ENCODE assay signal across 8 cellular contexts in the genomic region with DNA sequence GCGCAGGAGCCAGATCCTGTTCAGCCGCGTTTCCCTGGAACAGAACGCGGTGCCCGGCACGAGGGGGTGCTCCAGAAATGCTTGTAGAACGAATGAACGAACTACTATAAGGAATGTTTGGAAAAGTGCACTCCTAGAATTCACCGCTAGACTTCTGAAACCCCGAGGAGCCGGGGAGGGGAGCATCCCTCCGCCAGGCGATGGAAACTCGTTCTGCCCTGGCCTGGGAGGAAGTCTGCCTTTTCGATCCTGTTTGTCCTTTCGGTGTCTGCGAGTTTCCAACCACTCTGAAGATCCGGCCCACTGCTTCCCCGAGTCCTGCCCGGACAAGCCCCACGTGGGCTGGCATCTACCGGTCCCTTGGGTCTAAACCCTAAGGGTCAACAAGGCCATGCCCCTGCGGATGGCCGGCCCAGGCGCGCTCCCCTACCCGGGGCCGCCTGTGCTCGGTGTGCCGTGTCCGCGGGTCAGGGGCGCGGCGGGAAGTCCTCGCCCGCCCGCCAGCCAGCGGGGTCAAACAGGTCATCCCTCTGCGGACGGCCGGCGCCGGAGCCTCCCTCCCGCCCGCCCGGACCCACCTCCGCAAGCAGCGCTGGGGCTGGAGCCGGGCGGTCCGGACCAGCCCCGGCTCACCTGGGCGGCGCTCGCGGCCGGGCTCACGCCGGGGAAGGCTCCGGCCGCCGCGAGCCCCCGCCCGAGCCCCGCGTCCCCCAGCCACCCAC. TPM values are rescaled to one million over a fixed set of nuclear protein-coding genes. Genes with fewer than 3 reads are reported as not detected.
DNase-seq lines count a peak whose midpoint lies in the region; ATAC-seq and TF ChIP-seq lines count a peak whose summit lies in the region.

No MANE protein-coding gene starts in this region.

- H3K9me3 ChIP-seq in right atrium auricular region = no peaks in the 10 kb centered on the region

- no peak for ATAC-seq in activated T-helper 17 cell treated with anti-CD3 and anti-CD28 coated beads, Interleukin-2, amount 50 U/mL, for 72 hours (replicated peaks)
- ATAC-seq in GM19023 (IDR thresholded peaks at IDR 0.05; ENCODE audit: unreplicated experiment) (no peak), HG03460 (IDR thresholded peaks at IDR 0.05; ENCODE audit: unreplicated experiment) (no peak), HG02938 (IDR thresholded peaks at IDR 0.05; ENCODE audit: unreplicated experiment) (no peak)

- peaks cover 83% of the 10 kb centered on the region for H3K27me3 Mint-ChIP-seq in activated naive CD4-positive, alpha-beta T cell treated with anti-CD3 and anti-CD28 coated beads, Interleukin-2, amount 10 ng/mL, durations not matched to agents 7 days and 5 days
- peaks cover 53% of the 10 kb centered on the region for H3K27me3 Mint-ChIP-seq in activated T-helper 17 cell treated with anti-CD3 and anti-CD28 coated beads, Interleukin-2, amount 50 U/mL, for 72 hours

- no peak overlapping the region for H3K27ac Mint-ChIP-seq in activated naive CD4-positive, alpha-beta T cell treated with anti-CD3 and anti-CD28 coated beads, Interleukin-2, amount 10 ng/mL, durations not matched to agents 7 days and 5 days
- H3K27ac Mint-ChIP-seq in activated T-helper 17 cell treated with anti-CD3 and anti-CD28 coated beads, Interleukin-2, amount 50 U/mL, for 72 hours = no peak overlapping the region

- H3K36me3 Mint-ChIP-seq in activated naive CD4-positive, alpha-beta T cell treated with anti-CD3 and anti-CD28 coated beads, Interleukin-2, amount 10 ng/mL, durations not matched to agents 7 days and 5 days = peaks cover 8% of the 10 kb centered on the region
- H3K36me3 Mint-ChIP-seq in activated T-helper 17 cell treated with anti-CD3 and anti-CD28 coated beads, Interleukin-2, amount 50 U/mL, for 72 hours (ENCODE audit: low read depth) = no peaks in the 10 kb centered on the region

- peaks cover 0 to 32% of the 10 kb centered on the region in 2 donors for H3K4me1 ChIP-seq in right atrium auricular region

- no peak for DNase-seq in activated naive CD4-positive, alpha-beta T cell treated with anti-CD3 and anti-CD28 coated beads, Interleukin-2, amount 10 ng/mL, durations not matched to agents 7 days and 5 days
- no peak for DNase-seq in activated naive CD4-positive, alpha-beta T cell treated with anti-CD3 and anti-CD28 coated beads, Interleukin-2, amount 50 U/mL, for 16 hours
- DNase-seq in right atrium auricular region (ENCODE audit: low spot score) = peak; percentile 66
- DNase-seq in retina = peak; percentile 74

- CTCF ChIA-PET in activated naive CD4-positive, alpha-beta T cell treated with anti-CD3 and anti-CD28 coated beads, Interleukin-2, amount 10 ng/mL, durations not matched to agents 7 days and 5 days (lab: Charles Lee) = no interaction called here

- H3K9me3 Mint-ChIP-seq in activated naive CD4-positive, alpha-beta T cell treated with anti-CD3 and anti-CD28 coated beads, Interleukin-2, amount 10 ng/mL, durations not matched to agents 7 days and 5 days = no peaks in the 10 kb centered on the region
- H3K9me3 Mint-ChIP-seq in activated T-helper 17 cell treated with anti-CD3 and anti-CD28 coated beads, Interleukin-2, amount 50 U/mL, for 72 hours = no peaks in the 10 kb centered on the region

- TF ChIP-seq CTCF in right atrium auricular region (IDR thresholded peaks at IDR 0.05) = no peak

- peak overlapping the region; percentile 41 to 63 for H3K27ac ChIP-seq in right atrium auricular region

- no peaks in the 10 kb centered on the region for H3K36me3 ChIP-seq in right atrium auricular region

- peak overlapping the region; percentile 51 for H3K4me3 Mint-ChIP-seq in activated naive CD4-positive, alpha-beta T cell treated with anti-CD3 and anti-CD28 coated beads, Interleukin-2, amount 10 ng/mL, durations not matched to agents 7 days and 5 days
- H3K4me3 Mint-ChIP-seq in activated T-helper 17 cell treated with anti-CD3 and anti-CD28 coated beads, Interleukin-2, amount 50 U/mL, for 72 hours = peak overlapping the region; percentile 40

- peaks cover 18% of the 10 kb centered on the region for H3K4me1 Mint-ChIP-seq in activated naive CD4-positive, alpha-beta T cell treated with anti-CD3 and anti-CD28 coated beads, Interleukin-2, amount 10 ng/mL, durations not matched to agents 7 days and 5 days
- peaks cover 8% of the 10 kb centered on the region for H3K4me1 Mint-ChIP-seq in activated T-helper 17 cell treated with anti-CD3 and anti-CD28 coated beads, Interleukin-2, amount 50 U/mL, for 72 hours

- peaks cover 0 to 4% of the 10 kb centered on the region in 2 donors for H3K27me3 ChIP-seq in right atrium auricular region

- H3K4me3 ChIP-seq in right atrium auricular region = peak overlapping the region; percentile 44 to 60

RNA-seq across cellular contexts. Expression of a gene that starts 0.5 kb away (rescaled TPM):
- 1 to 10 TPM; 1.6 to 2.2 TPM for total RNA-seq in activated T-helper 17 cell treated with anti-CD3 and anti-CD28 coated beads, Interleukin-2, amount 50 U/mL, for 72 hours
- 10 to 100 TPM; 33.7 to 57.8 TPM for total RNA-seq in right atrium auricular region

Comparison
In these comparisons a context has a peak if more than half of its experiments do, and no peak if none do; other contexts are left out.
1. DNase-seq: peak in right atrium auricular region (single experiment) and retina (single experiment); none in activated naive CD4-positive, alpha-beta T cell treated with anti-CD3 and anti-CD28 coated beads, Interleukin-2, amount 10 ng/mL, durations not matched to agents 7 days and 5 days (single experiment) and activated naive CD4-positive, alpha-beta T cell treated with anti-CD3 and anti-CD28 coated beads, Interleukin-2, amount 50 U/mL, for 16 hours (single experiment).
2. RNA of a gene that starts 0.5 kb away (total RNA-seq): 33.7 to 57.8 TPM in right atrium auricular region; 1.6 to 2.2 TPM in activated T-helper 17 cell treated with anti-CD3 and anti-CD28 coated beads, Interleukin-2, amount 50 U/mL, for 72 hours; every median in the first group is over 10 times any median in the second.